Comparison of ENCODE assay signal across 13 cellular contexts in genomic region chr2:144082777-144083176, GRCh38.
"Had no signal": no experiment of that assay in that cellular context is flagged by ENCODE, and none has a peak within 500 bp of the region (broad histone marks: within the 10 kb centered on the region; RNA-seq: fewer than 3 reads in every experiment).

No MANE protein-coding gene starts in this region.

- H3K27ac ChIP-seq: parathyroid adenoma had no signal

- ATAC-seq: activated T-helper 17 cell treated with anti-CD3 and anti-CD28 coated beads, Interleukin-2, amount 50 U/mL, for 72 hours; esophagus mucosa had no signal

- H3K36me3 ChIP-seq: tibial nerve had no signal

- H3K4me3 ChIP-seq: skin epidermis, tibial nerve had no signal

- H3K27me3 ChIP-seq: tibial nerve had no signal

- H3K9me3 ChIP-seq: tibial nerve had no signal

- H3K4me1 ChIP-seq: parathyroid adenoma had no signal

- H3K9ac ChIP-seq: parathyroid adenoma had no signal

- DNase-seq: activated B cell treated with CpG ODN at 0.5 μM for 24 hours; activated CD4-positive, alpha-beta T cell treated with anti-CD3 and anti-CD28 coated beads, Interleukin-2, amount 10 ng/mL, durations not matched to agents 7 days and 5 days; activated naive CD4-positive, alpha-beta T cell treated with anti-CD3 and anti-CD28 coated beads for 36 hours; activated T-cell treated with anti-CD3 and anti-CD28 coated beads for 4 hours; dermis blood vessel endothelial cell; endodermal cell; retina; T-helper 2 cell had no signal

- H3K79me2 ChIP-seq: parathyroid adenoma had no signal

- H2AFZ ChIP-seq: parathyroid adenoma had no signal
